Comparison of ENCODE assay signal across 1 cellular context in genomic region chr2:28564346-28564745, GRCh38.
TF ChIP-seq lines count a peak whose summit lies in the region.

No MANE protein-coding gene starts in this region.

TF ChIP-seq in H1, 55 proteins besides CTCF, POLR2A, EP300 and RAD21:
- TF ChIP-seq JUN (IDR thresholded peaks at IDR 0.05; ENCODE audit: low read depth, low read length) (no peak), ATF3 (IDR thresholded peaks at IDR 0.05; ENCODE audit: insufficient read depth, low read depth, low read length) (no peak), SIX5 (IDR thresholded peaks at IDR 0.05; ENCODE audit: low read depth, low read length) (no peak), SIN3A (conservative IDR thresholded peaks at IDR 0.05 in 1 of 2, IDR thresholded peaks at IDR 0.05 in 1 of 2; ENCODE audit: low read depth in 1 of 2, low read length in 2 of 2) (no peak), MAX (IDR thresholded peaks at IDR 0.05) (no peak), ZNF274 (IDR thresholded peaks at IDR 0.05; ENCODE audit: borderline replicate concordance, extremely low read depth, low read length) (no peak), YY1 (IDR thresholded peaks at IDR 0.05; ENCODE audit: low read depth, low read length) (no peak), JUND (IDR thresholded peaks at IDR 0.05; ENCODE audit: low read length) (no peak), CBX8 (IDR thresholded peaks at IDR 0.05; ENCODE audit: borderline replicate concordance, low read depth, low read length) (no peak), EGR1 (IDR thresholded peaks at IDR 0.05; ENCODE audit: borderline replicate concordance, low read depth, low read length) (no peak), ASH2L (IDR thresholded peaks at IDR 0.05; ENCODE audit: low read length) (no peak), BACH1 (IDR thresholded peaks at IDR 0.05; ENCODE audit: low read length) (no peak), CEBPB (IDR thresholded peaks at IDR 0.05; ENCODE audit: low read depth, low read length) (no peak), POU5F1 (IDR thresholded peaks at IDR 0.05; ENCODE audit: low read depth, low read length) (no peak), NRF1 (IDR thresholded peaks at IDR 0.05; ENCODE audit: low read depth, low read length) (no peak)
